Comparison of ENCODE assay signal across 1 cellular context in genomic region chr17:4017377-4017776, GRCh38.
TF ChIP-seq lines count a peak whose summit lies in the region.

No MANE protein-coding gene starts in this region.

TF ChIP-seq in IMR-90, 13 proteins besides CTCF, POLR2A, EP300 and RAD21:
- TF ChIP-seq RCOR1 (IDR thresholded peaks at IDR 0.05; ENCODE audit: insufficient replicate concordance, low read length) = no peak
- TF ChIP-seq, protein P1, sequence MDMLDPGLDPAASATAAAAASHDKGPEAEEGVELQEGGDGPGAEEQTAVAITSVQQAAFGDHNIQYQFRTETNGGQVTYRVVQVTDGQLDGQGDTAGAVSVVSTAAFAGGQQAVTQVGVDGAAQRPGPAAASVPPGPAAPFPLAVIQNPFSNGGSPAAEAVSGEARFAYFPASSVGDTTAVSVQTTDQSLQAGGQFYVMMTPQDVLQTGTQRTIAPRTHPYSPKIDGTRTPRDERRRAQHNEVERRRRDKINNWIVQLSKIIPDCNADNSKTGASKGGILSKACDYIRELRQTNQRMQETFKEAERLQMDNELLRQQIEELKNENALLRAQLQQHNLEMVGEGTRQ (IDR thresholded peaks at IDR 0.05; ENCODE audit: low read depth, low read length) = no peak
- no peak for TF ChIP-seq MAFK (IDR thresholded peaks at IDR 0.05; ENCODE audit: low read depth, low read length)
- TF ChIP-seq MAZ (IDR thresholded peaks at IDR 0.05; ENCODE audit: borderline replicate concordance, low read depth, low read length) = no peak
- TF ChIP-seq RFX5 (IDR thresholded peaks at IDR 0.05; ENCODE audit: low read depth, low read length) = no peak
- TF ChIP-seq ELK1 (IDR thresholded peaks at IDR 0.05; ENCODE audit: borderline replicate concordance, low read depth, low read length) = no peak
- no peak for TF ChIP-seq CEBPB (IDR thresholded peaks at IDR 0.05; ENCODE audit: low read depth, low read length)
- no peak for TF ChIP-seq BHLHE40 (IDR thresholded peaks at IDR 0.05; ENCODE audit: low read depth, low read length)
- no peak for TF ChIP-seq NFE2L2 (IDR thresholded peaks at IDR 0.05; ENCODE audit: low read depth, low read length)
- TF ChIP-seq MXI1 (IDR thresholded peaks at IDR 0.05; ENCODE audit: borderline replicate concordance, low read depth, low read length) = no peak
- no peak for TF ChIP-seq FOS (IDR thresholded peaks at IDR 0.05; ENCODE audit: low read depth, low read length)
